In genomic region chr16:79439866-79440265, GRCh38 we compare ENCODE assay signal across 16 cellular contexts.
A peak's percentile ranks its signal among the peaks of the same experiment; 100 is the strongest.
DNase-seq lines count a peak whose midpoint lies in the region; ATAC-seq and TF ChIP-seq lines count a peak whose summit lies in the region.
"Had no signal": no experiment of that assay in that cellular context is flagged by ENCODE, and none has a peak within 500 bp of the region (broad histone marks: within the 10 kb centered on the region; RNA-seq: fewer than 3 reads in every experiment).

No MANE protein-coding gene starts in this region.

- no peak for TF ChIP-seq CTCF in VCaP (conservative IDR thresholded peaks at IDR 0.05)
- no peak for TF ChIP-seq CTCF in osteocyte (IDR thresholded peaks at IDR 0.05)
- no peak for TF ChIP-seq CTCF in endodermal cell (conservative IDR thresholded peaks at IDR 0.05)

- H3K27ac Mint-ChIP-seq in osteocyte (ENCODE audit: unreplicated experiment) (no peak overlapping the region), endodermal cell (no peak overlapping the region)

- no peaks in the 10 kb centered on the region for H3K36me3 Mint-ChIP-seq in osteocyte (ENCODE audit: unreplicated experiment)
- no peaks in the 10 kb centered on the region for H3K36me3 Mint-ChIP-seq in endodermal cell (ENCODE audit: low read depth)

- H3K4me1 ChIP-seq in endodermal cell (ENCODE audit: control insufficient read depth, insufficient read depth, low read length): no peaks in the 10 kb centered on the region

- peaks cover 19% of the 10 kb centered on the region for H3K4me1 Mint-ChIP-seq in osteocyte (ENCODE audit: unreplicated experiment)
- peaks cover 12% of the 10 kb centered on the region for H3K4me1 Mint-ChIP-seq in endodermal cell

- H3K9me3 ChIP-seq in endodermal cell (ENCODE audit: control insufficient read depth, low read length): no peaks in the 10 kb centered on the region

- whole genome bisulfite sequencing in endodermal cell (ENCODE audit: insufficient coverage in 1 of 2, insufficient read length in 1 of 2), 2 experiments: 100% methylated on average over 2 of the region's 2 CpGs

- H3K27ac ChIP-seq in VCaP: peak overlapping the region; percentile 30; the same call in 1 of the 2 replicates
- H3K27ac ChIP-seq in endodermal cell (ENCODE audit: low read depth, low read length): no peak overlapping the region
- H3K27ac ChIP-seq: SK-N-MC had no signal

- H3K4me3 ChIP-seq in endodermal cell (ENCODE audit: low read length): no peak overlapping the region
- H3K4me3 ChIP-seq: SK-N-MC had no signal

- H3K27me3 Mint-ChIP-seq in osteocyte (ENCODE audit: unreplicated experiment) (peaks cover 6% of the 10 kb centered on the region), endodermal cell (ENCODE audit: insufficient read depth) (peaks cover 6% of the 10 kb centered on the region)

- H3K4me3 Mint-ChIP-seq in osteocyte (ENCODE audit: unreplicated experiment) (no peak overlapping the region), endodermal cell (no peak overlapping the region)

- DNase-seq in ELF-1 (ENCODE audit: low read depth, low spot score) (peak; percentile 17), kidney tubule cell (ENCODE audit: low spot score) (peak; percentile 1), osteocyte (ENCODE audit: extremely low spot score, unreplicated experiment) (peak; percentile 0), endodermal cell (no peak), NCI-H1436 treated with DMSO at 0.1 percent for 48 hours (lab: John Stamatoyannopoulos, UW) (no peak), GOT3 (lab: John Stamatoyannopoulos, UW) (no peak)
- DNase-seq: DMS79; HCEC 1CT; NCI-H1092 treated with DMSO at 0.1 percent for 48 hours; NCI-H1694; NCI-H748 treated with DMSO at 0.1 percent for 48 hours; NK-92 treated with Interleukin-12 subunit alpha and Interleukin-12 subunit beta, amount 100 ng/mL, for 24 hours; SHP77 had no signal

- no peaks in the 10 kb centered on the region for H3K27me3 ChIP-seq in endodermal cell (ENCODE audit: control insufficient read depth, insufficient read depth, low read length, poor library complexity, severe bottlenecking)

- H3K9me3 Mint-ChIP-seq in osteocyte (ENCODE audit: unreplicated experiment) (no peaks in the 10 kb centered on the region), endodermal cell (no peaks in the 10 kb centered on the region)

- H3K36me3 ChIP-seq in endodermal cell (ENCODE audit: control insufficient read depth, insufficient read depth, low read length): no peaks in the 10 kb centered on the region

- ATAC-seq in GM18870 (IDR thresholded peaks at IDR 0.05; ENCODE audit: unreplicated experiment): no peak

- no peak overlapping the region for H3K9ac ChIP-seq in endodermal cell (ENCODE audit: extremely low read depth, low read length, poor library complexity, severe bottlenecking)

Comparison
In these comparisons a context has a peak if more than half of its experiments do, and no peak if none do; other contexts are left out.
1. DNase-seq: peak in ELF-1 (single experiment), kidney tubule cell (single experiment) and osteocyte (single experiment); none in endodermal cell (single experiment), NCI-H1436 treated with DMSO at 0.1 percent for 48 hours (single experiment) and GOT3 (single experiment).